ENCODE assay signal across 8 cellular contexts in genomic region chr3:191290311-191291025, GRCh38. TPM values are rescaled to one million over a fixed set of nuclear protein-coding genes. Genes with fewer than 3 reads are reported as not detected.
DNase-seq lines count a peak whose midpoint lies in the region; ATAC-seq, FAIRE-seq and TF ChIP-seq lines count a peak whose summit lies in the region.

No MANE protein-coding gene starts in this region.

- peak; percentile 17 for DNase-seq in GM03348 (ENCODE audit: low spot score)
- no peak for DNase-seq in effector memory CD8-positive, alpha-beta T cell
- no peak for DNase-seq in HTR-8/SVneo (ENCODE audit: insufficient read length, low spot score)
- DNase-seq in RCC 7860 (ENCODE audit: low spot score) = no peak
- no peak for DNase-seq in NK-92 treated with Interleukin-12 subunit alpha and Interleukin-12 subunit beta, amount 100 ng/mL, for 24 hours (lab: John Stamatoyannopoulos, UW)
- no peak for DNase-seq in uterus

- no peak for TF ChIP-seq POLR2A in uterus (IDR thresholded peaks at IDR 0.05)

- H3K27me3 Mint-ChIP-seq in effector memory CD8-positive, alpha-beta T cell = no peaks in the 10 kb centered on the region

- TF ChIP-seq CTCF in uterus (IDR thresholded peaks at IDR 0.05) = no peak

- FAIRE-seq in HTR-8/SVneo (lab: Jason Lieb, UNC) (no peak), RCC 7860 (lab: Jason Lieb, UNC) (no peak)

- H3K4me3 Mint-ChIP-seq in effector memory CD8-positive, alpha-beta T cell = peak overlapping the region; percentile 13 to 36

- H3K4me1 ChIP-seq in uterus = no peaks in the 10 kb centered on the region

- no peaks in the 10 kb centered on the region for H3K36me3 Mint-ChIP-seq in effector memory CD8-positive, alpha-beta T cell (ENCODE audit: insufficient read depth)

- peaks cover 0 to 2% of the 10 kb centered on the region in 2 donors for H3K9me3 Mint-ChIP-seq in effector memory CD8-positive, alpha-beta T cell

- no peak overlapping the region for H3K27ac ChIP-seq in uterus

- H3K4me3 ChIP-seq in uterus = no peak overlapping the region

- H3K27ac Mint-ChIP-seq in effector memory CD8-positive, alpha-beta T cell = no peak overlapping the region

- no peaks in the 10 kb centered on the region for H3K27me3 ChIP-seq in uterus

- no peaks in the 10 kb centered on the region for H3K36me3 ChIP-seq in uterus

- intact Hi-C loops in uterus (cut with DNase I; ENCODE audit: low total_unique reads) = no loop called here

- no peaks in the 10 kb centered on the region for H3K9me3 ChIP-seq in uterus

- ATAC-seq in GM21367 (IDR thresholded peaks at IDR 0.05; ENCODE audit: unreplicated experiment) (peak; percentile 83), HG03442 (IDR thresholded peaks at IDR 0.05; ENCODE audit: unreplicated experiment) (peak; percentile 91)
- ATAC-seq in effector memory CD8-positive, alpha-beta T cell (replicated peaks) = peak; percentile 66

- no peaks in the 10 kb centered on the region for H3K4me1 Mint-ChIP-seq in effector memory CD8-positive, alpha-beta T cell (ENCODE audit: low read depth in 2 of 2)

RNA-seq across cellular contexts. Expression of gene CCDC50, which starts 38.7 kb away (rescaled TPM):
- 100 to 1,000 TPM in 2 of 4 donors, 10 to 100 TPM in 2; 68.4 to 342 (median 96.1) TPM for total RNA-seq in uterus

RNA-seq across cellular contexts. Expression of gene UTS2B, which starts 39.9 kb away (rescaled TPM):
- total RNA-seq in uterus = under 1 TPM in 1 of 4 donors, not detected in 3; 0.76 TPM
